Comparison of ENCODE assay signal across 23 cellular contexts in the genomic region with DNA sequence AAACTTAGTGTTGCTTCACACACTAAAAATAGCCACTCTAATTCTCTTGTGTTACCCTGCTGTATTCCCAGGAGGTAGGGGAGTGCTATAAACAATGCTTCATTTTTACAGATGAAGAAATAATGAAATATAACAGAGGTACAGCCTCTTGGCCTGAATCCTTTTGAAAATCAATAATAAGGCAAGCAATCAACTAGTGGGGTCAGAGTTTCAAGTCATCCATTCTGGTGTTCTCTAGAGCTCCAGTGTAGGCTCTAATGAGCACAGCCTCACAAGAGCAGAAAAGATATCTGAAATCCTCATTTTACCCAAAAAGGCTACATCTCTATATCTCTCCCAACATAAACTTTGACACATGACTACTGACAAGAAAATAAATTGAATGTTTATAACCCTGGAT. TPM values are rescaled to one million over a fixed set of nuclear protein-coding genes. Genes with fewer than 3 reads are reported as not detected.
DNase-seq lines count a peak whose midpoint lies in the region; ATAC-seq and TF ChIP-seq lines count a peak whose summit lies in the region.
"Had no signal": no experiment of that assay in that cellular context is flagged by ENCODE, and none has a peak within 500 bp of the region (broad histone marks: within the 10 kb centered on the region; RNA-seq: fewer than 3 reads in every experiment).

No MANE protein-coding gene starts in this region.

- peak overlapping the region; percentile 95 for H3K27ac Mint-ChIP-seq in CD4-positive, alpha-beta T cell
- peak overlapping the region; percentile 93 for H3K27ac Mint-ChIP-seq in activated CD8-positive, alpha-beta T cell treated with anti-CD3 and anti-CD28 coated beads for 36 hours
- peak overlapping the region in 5 of 6 donors; percentile 19 to 92 (median 84) for H3K27ac Mint-ChIP-seq in immature natural killer cell

- TF ChIP-seq EP300 in tibial nerve (IDR thresholded peaks at IDR 0.05), result no peak

- H3K4me3 ChIP-seq in BLaER1 (peak overlapping the region; percentile 48; the same call in 1 of the 2 replicates), tibial nerve (no peak overlapping the region)
- H3K4me3 ChIP-seq: psoas muscle, SJCRH30, thoracic aorta had no signal

- peaks cover 100% of the 10 kb centered on the region for H3K4me1 ChIP-seq in BLaER1
- H3K4me1 ChIP-seq in tibial nerve, result peaks cover 0 to 27% (median 10%) of the 10 kb centered on the region in 4 donors
- H3K4me1 ChIP-seq: SJCRH30 had no signal

- peak overlapping the region; percentile 94 for H3K4me2 ChIP-seq in BLaER1

- H3K9me3 Mint-ChIP-seq in CD4-positive, alpha-beta T cell, result no peaks in the 10 kb centered on the region
- peaks cover 5% of the 10 kb centered on the region for H3K9me3 Mint-ChIP-seq in activated CD8-positive, alpha-beta T cell treated with anti-CD3 and anti-CD28 coated beads for 36 hours
- H3K9me3 Mint-ChIP-seq in immature natural killer cell, result no peaks in the 10 kb centered on the region
- H3K9me3 Mint-ChIP-seq: neural crest cell had no signal

- no peak for TF ChIP-seq CTCF in CD4-positive, alpha-beta T cell (IDR thresholded peaks at IDR 0.05)
- no peak for TF ChIP-seq CTCF in activated CD8-positive, alpha-beta T cell treated with anti-CD3 and anti-CD28 coated beads for 36 hours (IDR thresholded peaks at IDR 0.05)
- no peak for TF ChIP-seq CTCF in tibial nerve (IDR thresholded peaks at IDR 0.05)

- H3K36me3 Mint-ChIP-seq in CD4-positive, alpha-beta T cell (ENCODE audit: low read depth), result peaks cover 46% of the 10 kb centered on the region
- peaks cover 63% of the 10 kb centered on the region for H3K36me3 Mint-ChIP-seq in activated CD8-positive, alpha-beta T cell treated with anti-CD3 and anti-CD28 coated beads for 36 hours (ENCODE audit: low read depth)
- H3K36me3 Mint-ChIP-seq in immature natural killer cell, result no peaks in the 10 kb centered on the region

- peak overlapping the region; percentile 87 for H3K4me3 Mint-ChIP-seq in CD4-positive, alpha-beta T cell
- peak overlapping the region; percentile 69 for H3K4me3 Mint-ChIP-seq in activated CD8-positive, alpha-beta T cell treated with anti-CD3 and anti-CD28 coated beads for 36 hours
- peak overlapping the region in 1 of 5 donors; percentile 42 for H3K4me3 Mint-ChIP-seq in immature natural killer cell
- H3K4me3 Mint-ChIP-seq: neural crest cell had no signal

- no peaks in the 10 kb centered on the region for H3K27me3 Mint-ChIP-seq in CD4-positive, alpha-beta T cell
- no peaks in the 10 kb centered on the region for H3K27me3 Mint-ChIP-seq in activated CD8-positive, alpha-beta T cell treated with anti-CD3 and anti-CD28 coated beads for 36 hours
- peaks cover 2 to 3% (median 3%) of the 10 kb centered on the region in 3 donors for H3K27me3 Mint-ChIP-seq in immature natural killer cell (ENCODE audit: low read depth in 3 of 3)

- ATAC-seq in CD4-positive, alpha-beta T cell (ENCODE audit: poor library complexity), result no peak
- ATAC-seq in activated CD8-positive, alpha-beta T cell treated with anti-CD3 and anti-CD28 coated beads for 36 hours, result no peak
- no peak for ATAC-seq in GM21528 (IDR thresholded peaks at IDR 0.05; ENCODE audit: low FRiP score, unreplicated experiment)
- ATAC-seq: psoas muscle had no signal

- POLR2A ChIA-PET in CD4-positive, alpha-beta T cell (lab: Charles Lee), result interaction anchor here (0.9 to 2.9 kb wide), 6 partner anchors 8 to 34 kb away, joined by 4 to 32 read pairs (median 10); partner anchors contain the start of gene HIVEP2
- POLR2A ChIA-PET in activated CD8-positive, alpha-beta T cell treated with anti-CD3 and anti-CD28 coated beads for 36 hours (lab: Charles Lee), result interaction anchor here (1.7 to 3.7 kb wide), 3 partner anchors 8 to 13 kb away, joined by 5 to 35 read pairs (median 24); partner anchors contain the start of gene HIVEP2

- H3K36me3 ChIP-seq in BLaER1 (0 out of 2 replicates have a peak, but pooled peaks cover 7% of the 10 kb centered on the region), tibial nerve (no peaks in the 10 kb centered on the region)
- H3K36me3 ChIP-seq: SJCRH30, thoracic aorta had no signal

- no peaks in the 10 kb centered on the region; the same call in 1 of the 2 replicates for H4K20me1 ChIP-seq in BLaER1

- no peaks in the 10 kb centered on the region for H3K27me3 ChIP-seq in BLaER1
- H3K27me3 ChIP-seq in CD4-positive, alpha-beta T cell (ENCODE audit: control insufficient read depth, insufficient read depth, low read length), result no peaks in the 10 kb centered on the region
- H3K27me3 ChIP-seq in tibial nerve, result no peaks in the 10 kb centered on the region
- H3K27me3 ChIP-seq: SJCRH30 had no signal

- H3K4me1 Mint-ChIP-seq in CD4-positive, alpha-beta T cell (ENCODE audit: low read depth), result peaks cover 90% of the 10 kb centered on the region
- H3K4me1 Mint-ChIP-seq in activated CD8-positive, alpha-beta T cell treated with anti-CD3 and anti-CD28 coated beads for 36 hours (ENCODE audit: low read depth), result peaks cover 93% of the 10 kb centered on the region
- H3K4me1 Mint-ChIP-seq in immature natural killer cell, result peaks cover 39 to 86% of the 10 kb centered on the region in 2 donors
- H3K4me1 Mint-ChIP-seq: neural crest cell had no signal

- H3K9ac ChIP-seq in BLaER1, result peak overlapping the region; percentile 75; the same call in 1 of the 2 replicates

- no peak for DNase-seq in CD4-positive, alpha-beta T cell
- no peak for DNase-seq in activated CD8-positive, alpha-beta T cell treated with anti-CD3 and anti-CD28 coated beads for 36 hours
- no peak for DNase-seq in immature natural killer cell
- no peak for DNase-seq in NOMO-1 treated with DMSO at 0.1 percent for 48 hours (lab: John Stamatoyannopoulos, UW; ENCODE audit: unreplicated experiment)
- DNase-seq in tibial nerve (ENCODE audit: low spot score in 2 of 2), result no peak
- no peak for DNase-seq in erythroblast (lab: John Stamatoyannopoulos, UW)
- DNase-seq: activated CD4-positive, alpha-beta T cell treated with anti-CD3 and anti-CD28 coated beads for 4 hours; AML-193; GDM1; hippocampal formation; KG1; kidney; NCI-H1417; NCI-H2171 treated with DMSO at 0.1 percent for 48 hours; NCI-H748 treated with DMSO at 0.1 percent for 48 hours; psoas muscle; SJCRH30; stimulated activated CD8-positive, alpha-beta memory T cell treated with anti-CD3 and anti-CD28 coated beads, Interleukin-4, amount 100 ng/mL, for 48 hours; T1000 had no signal

- H3K9me3 ChIP-seq in BLaER1, result no peaks in the 10 kb centered on the region
- H3K9me3 ChIP-seq in CD4-positive, alpha-beta T cell (ENCODE audit: control insufficient read depth, low read length), result no peaks in the 10 kb centered on the region
- H3K9me3 ChIP-seq in tibial nerve, result no peaks in the 10 kb centered on the region
- H3K9me3 ChIP-seq: psoas muscle, SJCRH30, thoracic aorta had no signal

- TF ChIP-seq POLR2A in tibial nerve (IDR thresholded peaks at IDR 0.05), result no peak
- no peak for TF ChIP-seq POLR2A in erythroblast (IDR thresholded peaks at IDR 0.05; ENCODE audit: low read length)

- CTCF ChIA-PET in CD4-positive, alpha-beta T cell (lab: Charles Lee), result no interaction called here
- CTCF ChIA-PET in activated CD8-positive, alpha-beta T cell treated with anti-CD3 and anti-CD28 coated beads for 36 hours (lab: Charles Lee), result interaction anchor here (1.1 to 2.2 kb wide), 2 partner anchors 9 to 12 kb away, joined by 3 to 8 read pairs; no protein-coding TSS in a partner anchor

- intact Hi-C loops in CD4-positive, alpha-beta T cell (cut with DNase I, micrococcal nuclease), result no loop called here
- intact Hi-C loops in activated CD8-positive, alpha-beta T cell treated with anti-CD3 and anti-CD28 coated beads for 36 hours (cut with micrococcal nuclease), result no loop called here

- peak overlapping the region; percentile 89 for H3K27ac ChIP-seq in BLaER1
- H3K27ac ChIP-seq in CD4-positive, alpha-beta T cell (ENCODE audit: low read depth, low read length), result no peak overlapping the region
- no peak overlapping the region for H3K27ac ChIP-seq in tibial nerve
- H3K27ac ChIP-seq: psoas muscle, SJCRH30, thoracic aorta had no signal

RNA-seq across cellular contexts. Expression of gene HIVEP2, which starts 10.8 kb away (rescaled TPM):
- 10 to 100 TPM; 48.4 to 48.6 TPM for total RNA-seq in CD4-positive, alpha-beta T cell
- 10 to 100 TPM; 31.8 to 38.1 TPM for total RNA-seq in activated CD8-positive, alpha-beta T cell treated with anti-CD3 and anti-CD28 coated beads for 36 hours
- polyA plus RNA-seq in immature natural killer cell, result 1 to 10 TPM in 2 of 3 donors, under 1 TPM in 1; 0.13 to 4.6 (median 1.5) TPM
- total RNA-seq in tibial nerve, result 10 to 100 TPM; 15.9 to 24.0 (median 19.9) TPM
